Comparison of ENCODE assay signal across 23 cellular contexts in the genomic region with DNA sequence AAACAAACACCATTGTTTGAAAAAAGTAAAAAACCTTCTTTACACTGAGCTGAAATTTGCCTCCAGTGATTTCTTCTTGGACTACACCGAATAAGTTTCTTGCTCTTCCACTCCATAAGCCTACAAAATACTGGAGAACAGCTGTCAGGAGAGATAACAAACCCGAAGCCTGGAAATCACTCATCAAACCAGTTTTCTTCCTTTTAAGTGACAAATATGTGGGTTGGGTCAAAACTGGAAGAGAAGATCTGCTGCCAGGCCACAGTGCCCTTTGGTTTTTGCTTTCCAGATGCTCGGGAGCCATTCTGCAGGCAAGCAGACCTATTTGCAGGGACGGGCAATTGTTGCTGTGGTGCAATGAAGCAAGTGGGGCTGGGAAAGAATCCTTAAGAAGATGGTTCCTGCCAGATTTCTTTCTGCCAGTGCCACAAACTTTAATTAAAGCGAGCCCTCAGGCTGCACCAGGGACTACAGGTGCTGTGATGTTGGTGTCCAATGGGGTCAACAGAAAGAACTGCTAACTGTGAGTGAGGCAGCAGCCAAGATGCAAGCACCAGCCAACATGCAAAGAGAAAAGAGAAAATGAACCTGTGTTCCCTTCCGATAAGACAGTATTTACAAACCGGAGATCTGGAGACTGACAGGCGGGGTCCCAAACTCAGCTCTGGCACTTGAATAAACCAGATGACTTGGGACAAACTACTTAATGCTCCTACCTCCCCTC. TPM values are rescaled to one million over a fixed set of nuclear protein-coding genes. Genes with fewer than 3 reads are reported as not detected.
DNase-seq lines count a peak whose midpoint lies in the region; ATAC-seq, FAIRE-seq and TF ChIP-seq lines count a peak whose summit lies in the region.
"Had no signal": no experiment of that assay in that cellular context is flagged by ENCODE, and none has a peak within 500 bp of the region (broad histone marks: within the 10 kb centered on the region; RNA-seq: fewer than 3 reads in every experiment).

No MANE protein-coding gene starts in this region.

- H3K36me3 Mint-ChIP-seq in astrocyte (ENCODE audit: low read depth, unreplicated experiment): no peaks in the 10 kb centered on the region
- H3K36me3 Mint-ChIP-seq: CD8-positive, alpha-beta T cell had no signal

- TF ChIP-seq CTCF in astrocyte (IDR thresholded peaks at IDR 0.05; ENCODE audit: insufficient read depth, low read depth, low read length) (no peak), stomach (IDR thresholded peaks at IDR 0.05) (no peak)

- no peak overlapping the region for H3K27ac ChIP-seq in astrocyte (ENCODE audit: low read depth, low read length)
- H3K27ac ChIP-seq in stomach: peak overlapping the region; percentile 1 to 68 (median 41)
- H3K27ac ChIP-seq: 22Rv1, C4-2B, RWPE1 had no signal

- DNase-seq in DMS53 (lab: John Stamatoyannopoulos, UW) (peak; percentile 30), DMS53 treated with DMSO at 0.1 percent for 48 hours (lab: John Stamatoyannopoulos, UW; ENCODE audit: unreplicated experiment) (no peak), astrocyte (ENCODE audit: low read depth) (no peak), left colon (no peak), stomach (no peak), NCI-H1417 treated with DMSO at 0.1 percent for 48 hours (lab: John Stamatoyannopoulos, UW) (no peak), EL (no peak), GM19240 (ENCODE audit: insufficient read length, low spot score) (no peak)
- DNase-seq: Caco-2; CD8-positive, alpha-beta T cell; DMS79 treated with DMSO at 0.1 percent for 48 hours; Kasumi-1; NCI-H1436 treated with DMSO at 0.1 percent for 48 hours; NCI-H446 treated with DMSO at 0.1 percent for 48 hours; NCI-H526; NCI-H82 had no signal

- H3K9me3 ChIP-seq in astrocyte (ENCODE audit: insufficient read depth, low read depth, low read length) (no peaks in the 10 kb centered on the region), stomach (no peaks in the 10 kb centered on the region)
- H3K9me3 ChIP-seq: Caco-2 had no signal

- peak overlapping the region; percentile 2 for H3K27ac Mint-ChIP-seq in astrocyte (ENCODE audit: unreplicated experiment)
- H3K27ac Mint-ChIP-seq: B cell; CD8-positive, alpha-beta T cell had no signal

- peak; percentile 15 for ATAC-seq in left colon
- ATAC-seq: CD8-positive, alpha-beta T cell; HepG2; Panc1 had no signal

- H2AFZ ChIP-seq in astrocyte (ENCODE audit: low read depth, low read length): no peak overlapping the region

- H3K4me1 ChIP-seq in astrocyte (ENCODE audit: insufficient read depth, low read length) (no peaks in the 10 kb centered on the region), stomach (peaks cover 11 to 31% (median 16%) of the 10 kb centered on the region in 4 donors)

- WGBS in stomach, 5 donors: 31 to 55% (median 45%) methylated on average over 8 of the region's 8 CpGs

- H3K4me3 ChIP-seq in astrocyte (ENCODE audit: insufficient read depth, low read depth, low read length) (no peak overlapping the region), stomach (no peak overlapping the region)

- TF ChIP-seq EP300 in stomach (IDR thresholded peaks at IDR 0.05): no peak

- H3K9ac ChIP-seq in astrocyte (ENCODE audit: low read length): no peak overlapping the region

- H3K36me3 ChIP-seq in astrocyte (ENCODE audit: insufficient read depth, low read length) (no peaks in the 10 kb centered on the region), stomach (no peaks in the 10 kb centered on the region)

- no peaks in the 10 kb centered on the region for H4K20me1 ChIP-seq in astrocyte (ENCODE audit: insufficient read depth, low read length)

- H3K4me1 Mint-ChIP-seq in astrocyte (ENCODE audit: low read depth, unreplicated experiment): peaks cover 27% of the 10 kb centered on the region
- H3K4me1 Mint-ChIP-seq: B cell had no signal

- H3K9me3 Mint-ChIP-seq in astrocyte (ENCODE audit: unreplicated experiment): no peaks in the 10 kb centered on the region
- H3K9me3 Mint-ChIP-seq: CD8-positive, alpha-beta T cell had no signal

- FAIRE-seq in astrocyte (lab: Jason Lieb, UNC): no peak
- FAIRE-seq: H54, HepG2 had no signal

- H3K4me3 Mint-ChIP-seq in astrocyte (ENCODE audit: unreplicated experiment): no peak overlapping the region
- H3K4me3 Mint-ChIP-seq: B cell; CD8-positive, alpha-beta T cell had no signal

- no peak overlapping the region for H3K4me2 ChIP-seq in astrocyte (ENCODE audit: low read length)

- intact Hi-C loops in left colon (cut with DNase I, micrococcal nuclease) (no loop called here), stomach (cut with DNase I; ENCODE audit: low total_unique reads) (no loop called here)

- TF ChIP-seq POLR2A in stomach (IDR thresholded peaks at IDR 0.05): no peak

- H3K27me3 Mint-ChIP-seq in astrocyte (ENCODE audit: low read depth, unreplicated experiment): peaks cover 2% of the 10 kb centered on the region

- no peaks in the 10 kb centered on the region for H3K27me3 ChIP-seq in astrocyte (ENCODE audit: insufficient read depth, low read length)
- H3K27me3 ChIP-seq in stomach: no peaks in the 10 kb centered on the region

- H3K79me2 ChIP-seq in astrocyte (ENCODE audit: insufficient read depth, low read length): no peaks in the 10 kb centered on the region

RNA-seq across cellular contexts. Expression of a gene that starts 44.8 kb away (rescaled TPM):
- total RNA-seq in astrocyte (29.3 and 36.6 TPM in 2 replicates), left colon (10 to 100 TPM; 56.8 to 74.8 TPM), stomach (100 to 1,000 TPM in 1 of 5 donors, 10 to 100 TPM in 1, 1 to 10 TPM in 2, not detected in 1; 2.9 to 306 (median 13.3) TPM)
- 10 to 100 TPM; 25.1 to 89.1 (median 61.9) TPM for polyA plus RNA-seq in stomach
